Comparison of ENCODE assay signal across 9 cellular contexts in genomic region chr15:36831125-36831914, GRCh38.
DNase-seq lines count a peak whose midpoint lies in the region; ATAC-seq and TF ChIP-seq lines count a peak whose summit lies in the region.
"Had no signal": no experiment of that assay in that cellular context is flagged by ENCODE, and none has a peak within 500 bp of the region (broad histone marks: within the 10 kb centered on the region; RNA-seq: fewer than 3 reads in every experiment).

No MANE protein-coding gene starts in this region.

- H2AK9ac ChIP-seq in IMR-90 (replicated peaks; ENCODE audit: low read depth, low read length, poor library complexity) = no peak overlapping the region

- WGBS in IMR-90 (ENCODE audit: extremely low coverage in 2 of 2, insufficient read length in 1 of 2), 2 experiments = no CpG with 5 or more reads among the region's 2 CpGs

- H4K91ac ChIP-seq in IMR-90 (ENCODE audit: insufficient read depth, low read depth, low read length) = peak overlapping the region; percentile 88

- no peak overlapping the region for H3K27ac ChIP-seq in IMR-90 (ENCODE audit: insufficient read depth, low read length)
- peak overlapping the region; percentile 80 for H3K27ac ChIP-seq in osteoblast (ENCODE audit: low read depth, low read length)
- no peak overlapping the region for H3K27ac ChIP-seq in neural progenitor cell

- POLR2A ChIA-PET in IMR-90 (lab: Charles Lee; ENCODE audit: unreplicated experiment) = no interaction called here

- H4K8ac ChIP-seq in IMR-90 (ENCODE audit: low read depth in 2 of 2, low read length in 2 of 2) = peak overlapping the region; percentile 93 to 97

- no peak overlapping the region for H3K4me3 ChIP-seq in IMR-90 (ENCODE audit: insufficient read depth, low read depth, low read length)
- H3K4me3 ChIP-seq in osteoblast (ENCODE audit: insufficient read depth, low read length) = no peak overlapping the region
- no peak overlapping the region for H3K4me3 ChIP-seq in neural progenitor cell

- no peaks in the 10 kb centered on the region for H3K9me3 Mint-ChIP-seq in neural progenitor cell
- H3K9me3 Mint-ChIP-seq in effector memory CD8-positive, alpha-beta T cell = peaks cover 0 to 1% of the 10 kb centered on the region in 2 donors

- H3K4me1 ChIP-seq in IMR-90 (ENCODE audit: control insufficient read depth, insufficient read depth, low read length) (peaks cover 10% of the 10 kb centered on the region), osteoblast (ENCODE audit: insufficient read depth, low read length) (peaks cover 19% of the 10 kb centered on the region), neural progenitor cell (peaks cover 6% of the 10 kb centered on the region)

- no peak for TF ChIP-seq RAD21 in IMR-90 (IDR thresholded peaks at IDR 0.05; ENCODE audit: low read length)

- H4K20me1 ChIP-seq in IMR-90 (ENCODE audit: insufficient read depth, low read length) (no peaks in the 10 kb centered on the region), osteoblast (ENCODE audit: insufficient read depth, low read length) (no peaks in the 10 kb centered on the region), neural progenitor cell (ENCODE audit: low read depth) (no peaks in the 10 kb centered on the region)

- no peaks in the 10 kb centered on the region for H3K79me1 ChIP-seq in IMR-90 (ENCODE audit: low read depth in 1 of 2, low read length in 2 of 2)

- H3K9me1 ChIP-seq in IMR-90 (ENCODE audit: insufficient read depth, low read length) = peaks cover 5% of the 10 kb centered on the region; the same call in 1 of the 2 replicates

- H3K27ac Mint-ChIP-seq in neural progenitor cell = no peak overlapping the region
- no peak overlapping the region for H3K27ac Mint-ChIP-seq in effector memory CD8-positive, alpha-beta T cell

- H2BK15ac ChIP-seq in IMR-90 (ENCODE audit: low read depth, low read length) = 0 out of 3 replicates have a peak overlapping the region, but pooled peaks have one; percentile 25

- DNase-seq in IMR-90 = peak; percentile 97
- DNase-seq in osteoblast (ENCODE audit: insufficient read length, low spot score, missing footprints) = peak; percentile 60
- no peak for DNase-seq in neural progenitor cell (ENCODE audit: low spot score)
- no peak for DNase-seq in NCI-H446 (lab: John Stamatoyannopoulos, UW)
- DNase-seq in DMS79 treated with DMSO at 0.1 percent for 48 hours (lab: John Stamatoyannopoulos, UW) = no peak
- no peak for DNase-seq in effector memory CD8-positive, alpha-beta T cell
- DNase-seq: stimulated activated CD4-positive, alpha-beta T cell treated with anti-CD3 and anti-CD28 coated beads, Interleukin-4, amount 100 ng/mL, for 1 hour had no signal

- H3K9me3 ChIP-seq in IMR-90 (ENCODE audit: control insufficient read depth, insufficient read depth, low read length) = no peaks in the 10 kb centered on the region
- no peaks in the 10 kb centered on the region for H3K9me3 ChIP-seq in osteoblast (ENCODE audit: low read depth, low read length)
- no peaks in the 10 kb centered on the region for H3K9me3 ChIP-seq in neural progenitor cell (ENCODE audit: low read depth)

- peak overlapping the region; percentile 99 for H2BK5ac ChIP-seq in IMR-90 (ENCODE audit: low read depth, low read length, poor library complexity, severe bottlenecking)

- H3K36me3 ChIP-seq in IMR-90 (ENCODE audit: control insufficient read depth, insufficient read depth, low read length) = no peaks in the 10 kb centered on the region
- no peaks in the 10 kb centered on the region for H3K36me3 ChIP-seq in osteoblast (ENCODE audit: insufficient read depth, low read length)
- H3K36me3 ChIP-seq in neural progenitor cell = no peaks in the 10 kb centered on the region

- H2AFZ ChIP-seq in IMR-90 (replicated peaks; ENCODE audit: low read length, poor library complexity) (no peak overlapping the region), osteoblast (ENCODE audit: low read length) (peak overlapping the region; percentile 29), neural progenitor cell (replicated peaks) (no peak overlapping the region)

- peak overlapping the region; percentile 91; the same call in 1 of the 2 replicates for H3K18ac ChIP-seq in IMR-90 (ENCODE audit: low read depth, low read length)

- H3K27me3 ChIP-seq in IMR-90 (ENCODE audit: control insufficient read depth, insufficient read depth, low read length) (no peaks in the 10 kb centered on the region), osteoblast (ENCODE audit: insufficient read depth, low read length) (no peaks in the 10 kb centered on the region), neural progenitor cell (no peaks in the 10 kb centered on the region)

- in situ Hi-C loops in IMR-90 (cut with MboI; ENCODE audit: low sequenced_read_pairs) = no loop called here

- peak overlapping the region; percentile 92; the same call in 1 of the 2 replicates for H3K4ac ChIP-seq in IMR-90 (ENCODE audit: low read depth, low read length)

- no peak overlapping the region for H3K4me3 Mint-ChIP-seq in neural progenitor cell
- H3K4me3 Mint-ChIP-seq in effector memory CD8-positive, alpha-beta T cell = no peak overlapping the region

- H3F3A ChIP-seq in neural progenitor cell (ENCODE audit: low read depth) = no peaks in the 10 kb centered on the region

- H3K9ac ChIP-seq in IMR-90 (ENCODE audit: low read depth, low read length) (no peak overlapping the region; the same call in 1 of the 2 replicates), neural progenitor cell (no peak overlapping the region)

- TF ChIP-seq CTCF in IMR-90 (conservative IDR thresholded peaks at IDR 0.05; ENCODE audit: low read depth, low read length) = no peak
- no peak for TF ChIP-seq CTCF in osteoblast (IDR thresholded peaks at IDR 0.05; ENCODE audit: extremely low read depth, low read depth, low read length)
- TF ChIP-seq CTCF in neural progenitor cell (IDR thresholded peaks at IDR 0.05) = no peak

- H2BK20ac ChIP-seq in IMR-90 (ENCODE audit: low read depth, low read length) = peak overlapping the region; percentile 99

- TF ChIP-seq POLR2A in IMR-90 (IDR thresholded peaks at IDR 0.05; ENCODE audit: low read depth, low read length) = no peak

- intact Hi-C loops in IMR-90 (cut with micrococcal nuclease) = no loop called here

- BruUV-seq in IMR-90 (replicated peaks; lab: Mats Ljungman, UMichigan) = no TSS peak

- H3K36me3 Mint-ChIP-seq in neural progenitor cell = no peaks in the 10 kb centered on the region
- H3K36me3 Mint-ChIP-seq in effector memory CD8-positive, alpha-beta T cell (ENCODE audit: insufficient read depth) = no peaks in the 10 kb centered on the region

- H2BK120ac ChIP-seq in IMR-90 (ENCODE audit: low read depth, low read length) = peak overlapping the region; percentile 96

- dilution Hi-C loops in IMR-90 (cut with HindIII; ENCODE audit: low sequenced_read_pairs, unreplicated experiment) = no loop called here

- peak overlapping the region; percentile 96 for H3K14ac ChIP-seq in IMR-90 (replicated peaks; ENCODE audit: low read depth, low read length)

- no peak overlapping the region for H3K4me2 ChIP-seq in IMR-90 (ENCODE audit: low read depth, low read length)
- H3K4me2 ChIP-seq in osteoblast (ENCODE audit: insufficient read depth, low read length) = peak overlapping the region; percentile 25
- H3K4me2 ChIP-seq in neural progenitor cell = no peak overlapping the region

- peak overlapping the region; percentile 82; the same call in 1 of the 2 replicates for H3K23ac ChIP-seq in IMR-90 (ENCODE audit: low read depth, low read length)

- ATAC-seq in GM18868 (IDR thresholded peaks at IDR 0.05; ENCODE audit: unreplicated experiment) = peak; percentile 96
- ATAC-seq in HG02623 (IDR thresholded peaks at IDR 0.05; ENCODE audit: unreplicated experiment) = peak; percentile 95
- ATAC-seq in IMR-90 (ENCODE audit: low read depth) = peak; percentile 91
- ATAC-seq in effector memory CD8-positive, alpha-beta T cell (replicated peaks) = no peak

- H3K56ac ChIP-seq in IMR-90 (ENCODE audit: extremely low read depth, insufficient read depth, low read length) = peak overlapping the region; percentile 79; the same call in 1 of the 2 replicates

- H3K79me2 ChIP-seq in osteoblast (ENCODE audit: insufficient read depth, low read length) (no peaks in the 10 kb centered on the region), neural progenitor cell (ENCODE audit: low read depth) (no peaks in the 10 kb centered on the region)

- peaks cover 3% of the 10 kb centered on the region for H3K27me3 Mint-ChIP-seq in neural progenitor cell (ENCODE audit: insufficient read depth, low read depth)
- H3K27me3 Mint-ChIP-seq in effector memory CD8-positive, alpha-beta T cell = peaks cover 0 to 7% of the 10 kb centered on the region in 2 donors

- peak overlapping the region; percentile 98 for H2AK5ac ChIP-seq in IMR-90 (ENCODE audit: low read depth, low read length)

- peak overlapping the region; percentile 65; the same call in 1 of the 2 replicates for H4K5ac ChIP-seq in IMR-90 (ENCODE audit: low read depth, low read length)

- CTCF ChIA-PET in IMR-90 (lab: Yijun Ruan, JAX) = no interaction called here

- H3K4me1 Mint-ChIP-seq in neural progenitor cell = no peaks in the 10 kb centered on the region
- no peaks in the 10 kb centered on the region for H3K4me1 Mint-ChIP-seq in effector memory CD8-positive, alpha-beta T cell (ENCODE audit: low read depth in 2 of 2)

TF ChIP-seq in IMR-90, 13 proteins besides CTCF, POLR2A, EP300 and RAD21:
- TF ChIP-seq FOS (IDR thresholded peaks at IDR 0.05; ENCODE audit: low read depth, low read length) (peak; percentile 33; the same call in 1 of the 2 replicates), CEBPB (IDR thresholded peaks at IDR 0.05; ENCODE audit: low read depth, low read length) (peak; percentile 8; the same call in 1 of the 2 replicates), RFX5 (IDR thresholded peaks at IDR 0.05; ENCODE audit: low read depth, low read length) (no peak), MXI1 (IDR thresholded peaks at IDR 0.05; ENCODE audit: borderline replicate concordance, low read depth, low read length) (no peak), BHLHE40 (IDR thresholded peaks at IDR 0.05; ENCODE audit: low read depth, low read length) (peak; percentile 34; the same call in 1 of the 2 replicates)

Comparison
In these comparisons a context has a peak if more than half of its experiments do, and no peak if none do; other contexts are left out.
1. DNase-seq: peak in IMR-90 (single experiment) and osteoblast (single experiment); none in neural progenitor cell (single experiment), NCI-H446 (0 of 2), DMS79 treated with DMSO at 0.1 percent for 48 hours (single experiment) and effector memory CD8-positive, alpha-beta T cell (0 of 3).